Comparison of ENCODE assay signal across 39 cellular contexts in the genomic region with DNA sequence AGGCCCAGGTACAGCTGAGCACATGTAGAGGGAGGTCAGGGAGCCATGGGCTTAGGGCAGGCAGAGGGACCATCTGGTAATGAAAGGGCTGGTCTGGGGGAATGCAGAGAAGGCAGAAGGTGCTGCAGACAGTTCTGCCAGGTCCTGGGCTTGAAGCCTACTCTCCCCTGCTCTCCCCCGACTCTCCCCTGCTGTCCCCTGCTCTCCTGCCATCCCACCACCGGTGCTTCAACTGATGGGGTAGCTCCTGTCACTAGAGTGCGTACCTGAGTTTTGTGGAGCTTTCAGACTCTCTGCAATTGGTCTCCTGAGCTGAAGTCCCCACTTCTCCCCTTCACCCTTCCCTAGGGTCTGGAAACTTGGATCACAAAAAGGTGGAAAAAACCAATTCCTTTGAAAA. TPM values are rescaled to one million over a fixed set of nuclear protein-coding genes. Genes with fewer than 3 reads are reported as not detected.
"Had no signal": no experiment of that assay in that cellular context is flagged by ENCODE, and none has a peak within 500 bp of the region (broad histone marks: within the 10 kb centered on the region; RNA-seq: fewer than 3 reads in every experiment).

No MANE protein-coding gene starts in this region.

- ATAC-seq: activated CD4-positive, alpha-beta T cell treated with anti-CD3 and anti-CD28 coated beads for 36 hours; activated CD4-positive, CD25-positive, alpha-beta regulatory T cell treated with anti-CD3 and anti-CD28 coated beads, Interleukin-2, amount 50 U/mL, for 24 hours; activated CD8-positive, alpha-beta memory T cell treated with anti-CD3 and anti-CD28 coated beads, Interleukin-2, amount 10 ng/mL, durations not matched to agents 7 days and 5 days; activated CD8-positive, alpha-beta T cell treated with anti-CD3 and anti-CD28 coated beads, Interleukin-2, amount 10 ng/mL, durations not matched to agents 7 days and 5 days; activated naive CD8-positive, alpha-beta T cell treated with anti-CD3 and anti-CD28 coated beads, Interleukin-2, amount 50 U/mL, for 24 hours had no signal

- H3K4me3 Mint-ChIP-seq: activated CD4-positive, alpha-beta memory T cell treated with anti-CD3 and anti-CD28 coated beads, Interleukin-2, amount 10 ng/mL, durations not matched to agents 7 days and 5 days; activated CD4-positive, alpha-beta T cell treated with anti-CD3 and anti-CD28 coated beads for 36 hours; activated CD4-positive, alpha-beta T cell treated with anti-CD3 and anti-CD28 coated beads, Interleukin-2, amount 10 ng/mL, durations not matched to agents 7 days and 5 days; activated CD8-positive, alpha-beta memory T cell treated with anti-CD3 and anti-CD28 coated beads, Interleukin-2, amount 10 ng/mL, durations not matched to agents 7 days and 5 days; activated CD8-positive, alpha-beta T cell treated with anti-CD3 and anti-CD28 coated beads, Interleukin-2, amount 10 ng/mL, durations not matched to agents 7 days and 5 days; activated naive CD4-positive, alpha-beta T cell treated with anti-CD3 and anti-CD28 coated beads, Interleukin-2, amount 10 ng/mL, durations not matched to agents 7 days and 5 days; activated naive CD4-positive, alpha-beta T cell treated with anti-CD3 and anti-CD28 coated beads, Interleukin-2, amount 50 U/mL, for 24 hours; activated naive CD8-positive, alpha-beta T cell; activated naive CD8-positive, alpha-beta T cell treated with anti-CD3 and anti-CD28 coated beads, Interleukin-2, amount 10 ng/mL, durations not matched to agents 7 days and 5 days; activated naive CD8-positive, alpha-beta T cell treated with anti-CD3 and anti-CD28 coated beads, Interleukin-2, amount 50 U/mL, for 24 hours; activated T-cell treated with anti-CD3 and anti-CD28 coated beads, Interleukin-2, amount 50 U/mL, for 24 hours; brain; central memory CD8-positive, alpha-beta T cell; T-helper 1 cell treated with Interleukin-12 subunit alpha and Interleukin-12 subunit beta and Interleukin-4 antibody, amounts not matched to agents 30 μg/mL and 1 μg/mL, for 36 hours; T-helper 2 cell treated with Interferon-gamma antibody and Interleukin-4, amounts not matched to agents 5 μg/mL and 100 μg/mL, for 36 hours had no signal

- H3K27me3 Mint-ChIP-seq: activated CD4-positive, alpha-beta memory T cell treated with anti-CD3 and anti-CD28 coated beads, Interleukin-2, amount 10 ng/mL, durations not matched to agents 7 days and 5 days had no signal

- DNase-seq: activated CD4-positive, alpha-beta memory T cell treated with anti-CD3 and anti-CD28 coated beads, Interleukin-2, amount 10 ng/mL, durations not matched to agents 7 days and 5 days; activated CD4-positive, alpha-beta T cell treated with anti-CD3 and anti-CD28 coated beads for 1 hour; activated CD4-positive, alpha-beta T cell treated with anti-CD3 and anti-CD28 coated beads for 36 hours; activated CD4-positive, alpha-beta T cell treated with anti-CD3 and anti-CD28 coated beads for 48 hours; activated CD4-positive, alpha-beta T cell treated with anti-CD3 and anti-CD28 coated beads, Interleukin-2, amount 10 ng/mL, durations not matched to agents 7 days and 5 days; activated CD4-positive, alpha-beta T cell treated with anti-CD3 and anti-CD28 coated beads, Interleukin-2, amount 50 U/mL, for 48 hours; activated CD4-positive, CD25-positive, alpha-beta regulatory T cell; activated CD8-positive, alpha-beta memory T cell treated with anti-CD3 and anti-CD28 coated beads for 24 hours; activated CD8-positive, alpha-beta memory T cell treated with anti-CD3 and anti-CD28 coated beads, Interleukin-2, amount 10 ng/mL, durations not matched to agents 7 days and 5 days; activated CD8-positive, alpha-beta memory T cell treated with anti-CD3 and anti-CD28 coated beads, Interleukin-2, amount 50 U/mL, for 48 hours; activated CD8-positive, alpha-beta T cell treated with anti-CD3 and anti-CD28 coated beads, Interleukin-2, amount 10 ng/mL, durations not matched to agents 7 days and 5 days; activated effector memory CD4-positive, alpha-beta T cell treated with Interleukin-2 at 50 U/mL for 16 hours; activated gamma-delta T cell; activated naive CD4-positive, alpha-beta T cell treated with anti-CD3 and anti-CD28 coated beads, Interleukin-2, amount 10 ng/mL, durations not matched to agents 7 days and 5 days; activated naive CD4-positive, alpha-beta T cell treated with Interleukin-2 at 50 U/mL for 16 hours; activated naive CD8-positive, alpha-beta T cell treated with anti-CD3 and anti-CD28 coated beads, Interleukin-2, amount 10 ng/mL, durations not matched to agents 7 days and 5 days; activated naive CD8-positive, alpha-beta T cell treated with anti-CD3 and anti-CD28 coated beads, Interleukin-2, amount 50 U/mL, for 24 hours; activated T-cell treated with anti-CD3 and anti-CD28 coated beads, Interleukin-2, amount 50 U/mL, for 24 hours; activated T-cell treated with anti-CD3 and anti-CD28 coated beads, Interleukin-2, amount 50 U/mL, for 48 hours; amygdala; anterior cingulate cortex; caudate nucleus; cerebellar nuclear complex; T-helper 1 cell; T-helper 2 cell; T-helper 9 cell had no signal

- H3K36me3 ChIP-seq: ascending aorta, cardiac muscle cell had no signal

- H3K27ac Mint-ChIP-seq: activated CD4-positive, alpha-beta memory T cell treated with anti-CD3 and anti-CD28 coated beads, Interleukin-2, amount 10 ng/mL, durations not matched to agents 7 days and 5 days; activated CD4-positive, alpha-beta T cell treated with anti-CD3 and anti-CD28 coated beads for 36 hours; activated CD4-positive, alpha-beta T cell treated with anti-CD3 and anti-CD28 coated beads, Interleukin-2, amount 10 ng/mL, durations not matched to agents 7 days and 5 days; activated CD8-positive, alpha-beta memory T cell treated with anti-CD3 and anti-CD28 coated beads, Interleukin-2, amount 10 ng/mL, durations not matched to agents 7 days and 5 days; activated CD8-positive, alpha-beta T cell treated with anti-CD3 and anti-CD28 coated beads, Interleukin-2, amount 10 ng/mL, durations not matched to agents 7 days and 5 days; activated naive CD4-positive, alpha-beta T cell treated with anti-CD3 and anti-CD28 coated beads, Interleukin-2, amount 10 ng/mL, durations not matched to agents 7 days and 5 days; activated naive CD4-positive, alpha-beta T cell treated with anti-CD3 and anti-CD28 coated beads, Interleukin-2, amount 50 U/mL, for 24 hours; activated naive CD8-positive, alpha-beta T cell; activated naive CD8-positive, alpha-beta T cell treated with anti-CD3 and anti-CD28 coated beads, Interleukin-2, amount 10 ng/mL, durations not matched to agents 7 days and 5 days; activated naive CD8-positive, alpha-beta T cell treated with anti-CD3 and anti-CD28 coated beads, Interleukin-2, amount 50 U/mL, for 24 hours; activated T-cell treated with anti-CD3 and anti-CD28 coated beads, Interleukin-2, amount 50 U/mL, for 24 hours; activated T-helper 2 cell treated with anti-CD3 and anti-CD28 coated beads, Interferon-gamma antibody, Interleukin-2, Interleukin-4, amounts not matched to agents 10 μg/mL and 5 μg/mL and 100 μg/mL, durations not matched to agents 14 hours and 24 hours and 36 hours; brain; T-helper 1 cell treated with Interleukin-12 subunit alpha and Interleukin-12 subunit beta and Interleukin-4 antibody, amounts not matched to agents 30 μg/mL and 1 μg/mL, for 36 hours; T-helper 2 cell treated with Interferon-gamma antibody and Interleukin-4, amounts not matched to agents 5 μg/mL and 100 μg/mL, for 36 hours had no signal

- H3K4me1 Mint-ChIP-seq: activated CD4-positive, alpha-beta memory T cell treated with anti-CD3 and anti-CD28 coated beads, Interleukin-2, amount 10 ng/mL, durations not matched to agents 7 days and 5 days; activated CD4-positive, alpha-beta T cell treated with anti-CD3 and anti-CD28 coated beads for 36 hours; activated CD4-positive, alpha-beta T cell treated with anti-CD3 and anti-CD28 coated beads, Interleukin-2, amount 10 ng/mL, durations not matched to agents 7 days and 5 days; activated CD8-positive, alpha-beta memory T cell treated with anti-CD3 and anti-CD28 coated beads, Interleukin-2, amount 10 ng/mL, durations not matched to agents 7 days and 5 days; activated naive CD4-positive, alpha-beta T cell treated with anti-CD3 and anti-CD28 coated beads, Interleukin-2, amount 10 ng/mL, durations not matched to agents 7 days and 5 days; activated naive CD4-positive, alpha-beta T cell treated with anti-CD3 and anti-CD28 coated beads, Interleukin-2, amount 50 U/mL, for 24 hours; activated naive CD8-positive, alpha-beta T cell treated with anti-CD3 and anti-CD28 coated beads, Interleukin-2, amount 10 ng/mL, durations not matched to agents 7 days and 5 days; activated naive CD8-positive, alpha-beta T cell treated with anti-CD3 and anti-CD28 coated beads, Interleukin-2, amount 50 U/mL, for 24 hours; brain; central memory CD8-positive, alpha-beta T cell had no signal

- H3K27me3 ChIP-seq: ascending aorta, cardiac muscle cell had no signal

- H3K4me1 ChIP-seq: ascending aorta had no signal

- H3K9me3 ChIP-seq: ascending aorta had no signal

- H3K4me3 ChIP-seq: ascending aorta, cardiac muscle cell had no signal

- H3K36me3 Mint-ChIP-seq: activated CD8-positive, alpha-beta memory T cell treated with anti-CD3 and anti-CD28 coated beads, Interleukin-2, amount 10 ng/mL, durations not matched to agents 7 days and 5 days; activated naive CD4-positive, alpha-beta T cell treated with anti-CD3 and anti-CD28 coated beads, Interleukin-2, amount 10 ng/mL, durations not matched to agents 7 days and 5 days; activated naive CD4-positive, alpha-beta T cell treated with anti-CD3 and anti-CD28 coated beads, Interleukin-2, amount 50 U/mL, for 24 hours; activated naive CD8-positive, alpha-beta T cell; activated naive CD8-positive, alpha-beta T cell treated with anti-CD3 and anti-CD28 coated beads, Interleukin-2, amount 10 ng/mL, durations not matched to agents 7 days and 5 days; brain had no signal

- H3K27ac ChIP-seq: ascending aorta, cardiac muscle cell, VCaP had no signal

- H3K9me3 Mint-ChIP-seq: activated CD4-positive, alpha-beta memory T cell treated with anti-CD3 and anti-CD28 coated beads, Interleukin-2, amount 10 ng/mL, durations not matched to agents 7 days and 5 days; activated CD4-positive, alpha-beta T cell treated with anti-CD3 and anti-CD28 coated beads, Interleukin-2, amount 10 ng/mL, durations not matched to agents 7 days and 5 days; activated naive CD4-positive, alpha-beta T cell treated with anti-CD3 and anti-CD28 coated beads, Interleukin-2, amount 10 ng/mL, durations not matched to agents 7 days and 5 days; activated naive CD4-positive, alpha-beta T cell treated with anti-CD3 and anti-CD28 coated beads, Interleukin-2, amount 50 U/mL, for 24 hours; activated naive CD8-positive, alpha-beta T cell treated with anti-CD3 and anti-CD28 coated beads, Interleukin-2, amount 10 ng/mL, durations not matched to agents 7 days and 5 days; activated naive CD8-positive, alpha-beta T cell treated with anti-CD3 and anti-CD28 coated beads, Interleukin-2, amount 50 U/mL, for 24 hours; activated T-cell treated with anti-CD3 and anti-CD28 coated beads, Interleukin-2, amount 50 U/mL, for 24 hours; activated T-helper 2 cell treated with anti-CD3 and anti-CD28 coated beads, Interferon-gamma antibody, Interleukin-2, Interleukin-4, amounts not matched to agents 10 μg/mL and 5 μg/mL and 100 μg/mL, durations not matched to agents 14 hours and 24 hours and 36 hours; brain; central memory CD8-positive, alpha-beta T cell; T-helper 1 cell treated with Interleukin-12 subunit alpha and Interleukin-12 subunit beta and Interleukin-4 antibody, amounts not matched to agents 30 μg/mL and 1 μg/mL, for 36 hours; T-helper 2 cell treated with Interferon-gamma antibody and Interleukin-4, amounts not matched to agents 5 μg/mL and 100 μg/mL, for 36 hours had no signal

- FAIRE-seq: bronchial epithelial cell, TTC549 had no signal

RNA-seq across cellular contexts. Expression of gene PHOSPHO1, which starts 37.3 kb away (rescaled TPM):
- total RNA-seq: activated CD4-positive, alpha-beta memory T cell treated with anti-CD3 and anti-CD28 coated beads, Interleukin-2, amount 10 ng/mL, durations not matched to agents 7 days and 5 days; activated CD4-positive, alpha-beta T cell treated with anti-CD3 and anti-CD28 coated beads for 36 hours; activated CD4-positive, alpha-beta T cell treated with anti-CD3 and anti-CD28 coated beads, Interleukin-2, amount 10 ng/mL, durations not matched to agents 7 days and 5 days; activated CD8-positive, alpha-beta memory T cell treated with anti-CD3 and anti-CD28 coated beads, Interleukin-2, amount 10 ng/mL, durations not matched to agents 7 days and 5 days; activated CD8-positive, alpha-beta T cell treated with anti-CD3 and anti-CD28 coated beads, Interleukin-2, amount 10 ng/mL, durations not matched to agents 7 days and 5 days; activated naive CD8-positive, alpha-beta T cell treated with anti-CD3 and anti-CD28 coated beads, Interleukin-2, amount 10 ng/mL, durations not matched to agents 7 days and 5 days; activated T-helper 2 cell treated with anti-CD3 and anti-CD28 coated beads, Interferon-gamma antibody, Interleukin-2, Interleukin-4, amounts not matched to agents 10 μg/mL and 5 μg/mL and 100 μg/mL, durations not matched to agents 14 hours and 24 hours and 36 hours; ascending aorta; bronchial epithelial cell; cardiac muscle cell had no signal
- polyA plus RNA-seq: cardiac muscle cell had no signal

RNA-seq across cellular contexts. Expression of gene ABI3, which starts 57.4 kb away (rescaled TPM):
- total RNA-seq: bronchial epithelial cell had no signal
- polyA plus RNA-seq: cardiac muscle cell had no signal

RNA-seq across cellular contexts. Expression of gene GNGT2, which starts 57.5 kb away (rescaled TPM):
- total RNA-seq: ascending aorta, bronchial epithelial cell, cardiac muscle cell had no signal
- polyA plus RNA-seq: cardiac muscle cell had no signal
